Comparison of ENCODE assay signal across 1 cellular context in genomic region chr1:236313412-236313811, GRCh38.
TF ChIP-seq lines count a peak whose summit lies in the region.

No MANE protein-coding gene starts in this region.

TF ChIP-seq in GM12878, 131 proteins besides CTCF, POLR2A, EP300 and RAD21 (continued from another document):
- TF ChIP-seq PRDM15 (CRISPR knock-in tag; IDR thresholded peaks at IDR 0.05): no peak
- no peak for TF ChIP-seq SMAD5 (IDR thresholded peaks at IDR 0.05; ENCODE audit: low read depth)
- TF ChIP-seq CREB1 (IDR thresholded peaks at IDR 0.05; ENCODE audit: low read depth): no peak
- no peak for TF ChIP-seq GATAD2B (conservative IDR thresholded peaks at IDR 0.05; ENCODE audit: low read depth)
- TF ChIP-seq KLF5 (IDR thresholded peaks at IDR 0.05; ENCODE audit: partially characterized antibody): no peak
- no peak for TF ChIP-seq HDAC2 (IDR thresholded peaks at IDR 0.05)
- no peak for TF ChIP-seq REST (IDR thresholded peaks at IDR 0.05; ENCODE audit: low read depth, low read length)
- no peak for TF ChIP-seq WRNIP1 (IDR thresholded peaks at IDR 0.05; ENCODE audit: borderline replicate concordance, low read depth, low read length)
- no peak for TF ChIP-seq CUX1 (IDR thresholded peaks at IDR 0.05; ENCODE audit: insufficient replicate concordance, low read depth, low read length)
- no peak for TF ChIP-seq ETV6 (conservative IDR thresholded peaks at IDR 0.05 in 1 of 2, IDR thresholded peaks at IDR 0.05 in 1 of 2; ENCODE audit: borderline replicate concordance in 1 of 2, low read depth in 1 of 2)
- no peak for TF ChIP-seq SREBF2 (IDR thresholded peaks at IDR 0.05; ENCODE audit: low read length)
- TF ChIP-seq BCL11A (IDR thresholded peaks at IDR 0.05; ENCODE audit: low read depth, low read length): no peak
- TF ChIP-seq ZNF207 (IDR thresholded peaks at IDR 0.05; ENCODE audit: borderline replicate concordance): no peak
- TF ChIP-seq BRCA1 (IDR thresholded peaks at IDR 0.05; ENCODE audit: low read depth, low read length): no peak
- no peak for TF ChIP-seq ATF7 (IDR thresholded peaks at IDR 0.05; ENCODE audit: low read depth)
